In the genomic region with DNA sequence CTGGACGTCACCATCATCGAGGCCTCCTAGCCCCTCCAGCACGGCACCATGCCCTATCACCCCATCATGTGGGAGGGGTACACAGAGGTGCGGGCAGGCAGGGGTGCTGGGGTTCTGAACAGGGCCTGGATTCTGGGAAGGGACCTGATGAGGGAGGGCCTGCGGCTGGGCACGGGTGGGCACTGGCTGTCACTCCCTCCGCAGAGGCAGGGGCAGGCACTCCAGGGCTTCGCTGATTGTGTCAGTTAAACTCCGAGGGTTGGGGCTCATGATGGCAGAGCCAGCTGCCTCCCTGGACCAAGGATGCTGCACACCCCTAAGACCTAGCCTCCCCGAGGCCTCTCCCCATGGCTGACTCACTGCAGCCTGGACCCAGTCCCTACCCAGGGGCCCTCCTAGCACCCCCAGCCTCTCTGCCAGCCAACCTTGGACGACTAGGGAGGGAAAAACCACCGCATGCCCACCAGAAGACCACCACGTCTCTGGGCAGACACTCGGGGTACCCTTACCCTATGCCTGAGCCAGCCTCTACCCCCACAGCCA, we compare ENCODE assay signal across 22 cellular contexts. TPM values are rescaled to one million over a fixed set of nuclear protein-coding genes. Genes with fewer than 3 reads are reported as not detected.
"Had no signal": no experiment of that assay in that cellular context is flagged by ENCODE, and none has a peak within 500 bp of the region (broad histone marks: within the 10 kb centered on the region; RNA-seq: fewer than 3 reads in every experiment).

No MANE protein-coding gene starts in this region.

- H3K9me3 ChIP-seq: MG63, SJSA1 had no signal

- H3K27me3 ChIP-seq: MG63, SJSA1 had no signal

- H3K4me1 ChIP-seq: SJSA1 had no signal

- H3K27ac ChIP-seq: SJSA1, SK-N-MC had no signal

- DNase-seq: Karpas-422, KG1, MG63, NCI-H1092, NCI-H1105 treated with DMSO at 0.1 percent for 48 hours, NCI-H1417 treated with DMSO at 0.1 percent for 48 hours, NCI-H146, NCI-H1694 treated with DMSO at 0.1 percent for 48 hours, NCI-H1930, NCI-H2081, NCI-H2107, NCI-H2227 treated with DMSO at 0.1 percent for 48 hours, NCI-H524, NCI-H526 treated with DMSO at 0.1 percent for 48 hours, NCI-H748 treated with DMSO at 0.1 percent for 48 hours, Right ventricle myocardium superior, RPMI8226, SIG-M5 had no signal

- H3K4me3 ChIP-seq: MG63, SJSA1, SK-N-MC had no signal

- H3K36me3 ChIP-seq: MG63, SJSA1 had no signal

RNA-seq across cellular contexts. Expression of a gene that starts 46.2 kb away (rescaled TPM):
- total RNA-seq: HT-29, NCI-H460, Right ventricle myocardium superior, SJSA1 had no signal
